1 cellular context compared by ENCODE assay signal in genomic region chr2:112113354-112113753, GRCh38. TPM values are rescaled to one million over a fixed set of nuclear protein-coding genes. Genes with fewer than 3 reads are reported as not detected.
"Had no signal": no experiment of that assay in that cellular context is flagged by ENCODE, and none has a peak within 500 bp of the region (broad histone marks: within the 10 kb centered on the region; RNA-seq: fewer than 3 reads in every experiment).

No MANE protein-coding gene starts in this region.

RNA-seq across cellular contexts. Expression of gene FBLN7, which starts 24.8 kb away (rescaled TPM):
- total RNA-seq: GM23338 had no signal
